Comparison of ENCODE assay signal across 29 cellular contexts in genomic region chr6:150895898-150896632, GRCh38. TPM values are rescaled to one million over a fixed set of nuclear protein-coding genes. Genes with fewer than 3 reads are reported as not detected.
DNase-seq lines count a peak whose midpoint lies in the region; ATAC-seq, FAIRE-seq and TF ChIP-seq lines count a peak whose summit lies in the region.
"Had no signal": no experiment of that assay in that cellular context is flagged by ENCODE, and none has a peak within 500 bp of the region (broad histone marks: within the 10 kb centered on the region; RNA-seq: fewer than 3 reads in every experiment).

No MANE protein-coding gene starts in this region.

- H3K9me1 ChIP-seq in IMR-90 (ENCODE audit: insufficient read depth, low read length) (peaks cover 12% of the 10 kb centered on the region), K562 (ENCODE audit: control insufficient read depth, insufficient read depth, low read length) (peaks cover 4% of the 10 kb centered on the region)

- no peak overlapping the region for H2BK120ac ChIP-seq in IMR-90 (ENCODE audit: low read depth, low read length)

- no peaks in the 10 kb centered on the region for H3K9me3 Mint-ChIP-seq in activated CD4-positive, alpha-beta memory T cell treated with anti-CD3 and anti-CD28 coated beads, Interleukin-2, amount 10 ng/mL, durations not matched to agents 7 days and 5 days
- no peaks in the 10 kb centered on the region for H3K9me3 Mint-ChIP-seq in activated CD4-positive, alpha-beta memory T cell treated with anti-CD3 and anti-CD28 coated beads for 36 hours
- H3K9me3 Mint-ChIP-seq in osteocyte (ENCODE audit: unreplicated experiment), result no peaks in the 10 kb centered on the region
- H3K9me3 Mint-ChIP-seq: activated naive CD8-positive, alpha-beta T cell treated with anti-CD3 and anti-CD28 coated beads, Interleukin-2, amount 50 U/mL, for 24 hours; IgD-negative memory B cell; naive B cell; stimulated activated naive B cell treated with anti-CD40 and anti-IgM and Interleukin-4, amounts not matched to agents 10 μg/mL and 1 μg/mL and 100 μg/mL, for 72 hours had no signal

- peaks cover 44 to 67% of the 10 kb centered on the region in 2 experiments for H3K79me1 ChIP-seq in IMR-90 (ENCODE audit: low read depth in 1 of 2, low read length in 2 of 2)

- TF ChIP-seq CTCF in IMR-90 (conservative IDR thresholded peaks at IDR 0.05; ENCODE audit: low read depth, low read length), result no peak
- no peak for TF ChIP-seq CTCF in K562 (IDR thresholded peaks at IDR 0.05 in 2 of 3, conservative IDR thresholded peaks at IDR 0.05 in 1 of 3; ENCODE audit: insufficient read depth in 2 of 3, low read depth in 1 of 3, low read length in 3 of 3)
- no peak for TF ChIP-seq CTCF in osteocyte (IDR thresholded peaks at IDR 0.05)
- no peak for TF ChIP-seq CTCF in right lobe of liver (IDR thresholded peaks at IDR 0.05)

- H3K9ac ChIP-seq in IMR-90 (ENCODE audit: low read depth, low read length) (no peak overlapping the region), K562 (ENCODE audit: insufficient read depth in 1 of 2, low read depth in 2 of 2, low read length in 2 of 2) (no peak overlapping the region)

- BruUV-seq in IMR-90 (replicated peaks; lab: Mats Ljungman, UMichigan), result no TSS peak
- BruUV-seq in K562 (replicated peaks; lab: Mats Ljungman, UMichigan), result no TSS peak

- H2BK15ac ChIP-seq in IMR-90 (ENCODE audit: low read depth, low read length), result no peak overlapping the region

- H2BK20ac ChIP-seq in IMR-90 (ENCODE audit: low read depth, low read length), result no peak overlapping the region

- H3K14ac ChIP-seq in IMR-90 (replicated peaks; ENCODE audit: low read depth, low read length), result no peak overlapping the region

- H2AFZ ChIP-seq in IMR-90 (replicated peaks; ENCODE audit: low read length, poor library complexity) (no peak overlapping the region), K562 (ENCODE audit: low read depth, low read length) (no peak overlapping the region)

- no peak overlapping the region for H2AK9ac ChIP-seq in IMR-90 (replicated peaks; ENCODE audit: low read depth, low read length, poor library complexity)

- peak overlapping the region; percentile 67 for H3K18ac ChIP-seq in IMR-90 (ENCODE audit: low read depth, low read length)

- TF ChIP-seq RAD21 in IMR-90 (IDR thresholded peaks at IDR 0.05; ENCODE audit: low read length) (no peak), K562 (CRISPR knock-in tag; conservative IDR thresholded peaks at IDR 0.05 in 1 of 2, IDR thresholded peaks at IDR 0.05 in 1 of 2) (no peak)

- no peak for ATAC-seq in IMR-90 (ENCODE audit: low read depth)
- no peak for ATAC-seq in K562
- no peak for ATAC-seq in GM21529 (IDR thresholded peaks at IDR 0.05; ENCODE audit: unreplicated experiment)
- no peak for ATAC-seq in right lobe of liver

- peaks cover 44% of the 10 kb centered on the region for H3K36me3 ChIP-seq in IMR-90 (ENCODE audit: control insufficient read depth, insufficient read depth, low read length)
- peaks cover 70% of the 10 kb centered on the region for H3K36me3 ChIP-seq in K562 (ENCODE audit: control insufficient read depth, insufficient read depth, low read length)
- no peaks in the 10 kb centered on the region for H3K36me3 ChIP-seq in right lobe of liver
- H3K36me3 ChIP-seq: ovary, suprapubic skin, uterus had no signal

- H3K27ac Mint-ChIP-seq in activated CD4-positive, alpha-beta memory T cell treated with anti-CD3 and anti-CD28 coated beads, Interleukin-2, amount 10 ng/mL, durations not matched to agents 7 days and 5 days, result peak overlapping the region; percentile 71
- H3K27ac Mint-ChIP-seq in activated CD4-positive, alpha-beta memory T cell treated with anti-CD3 and anti-CD28 coated beads for 36 hours, result no peak overlapping the region
- H3K27ac Mint-ChIP-seq in osteocyte (ENCODE audit: unreplicated experiment), result peak overlapping the region; percentile 88
- H3K27ac Mint-ChIP-seq: IgD-negative memory B cell; stimulated activated naive B cell treated with anti-CD40 and anti-IgM and Interleukin-4, amounts not matched to agents 10 μg/mL and 1 μg/mL and 100 μg/mL, for 72 hours had no signal

- H3K4ac ChIP-seq in IMR-90 (ENCODE audit: low read depth, low read length), result peak overlapping the region; percentile 20; the same call in 1 of the 2 replicates

- no peak overlapping the region for H2AK5ac ChIP-seq in IMR-90 (ENCODE audit: low read depth, low read length)

- TF ChIP-seq POLR2A in IMR-90 (IDR thresholded peaks at IDR 0.05; ENCODE audit: low read depth, low read length) (no peak), K562 (conservative IDR thresholded peaks at IDR 0.05) (no peak), right lobe of liver (IDR thresholded peaks at IDR 0.05) (no peak)

- intact Hi-C loops in activated CD4-positive, alpha-beta memory T cell treated with anti-CD3 and anti-CD28 coated beads for 36 hours (cut with micrococcal nuclease), result no loop called here
- intact Hi-C loops in IMR-90 (cut with micrococcal nuclease), result loop anchor here (10.0 kb wide), 1 partner anchor 169 kb away; no protein-coding TSS in a partner anchor
- intact Hi-C loops in K562 (cut with micrococcal nuclease), result no loop called here
- intact Hi-C loops in right lobe of liver (cut with DNase I), result loop anchor here (10.0 kb wide), 2 partner anchors 119 to 439 kb away; no protein-coding TSS in a partner anchor

- peak overlapping the region; percentile 33; the same call in 1 of the 2 replicates for H3K23ac ChIP-seq in IMR-90 (ENCODE audit: low read depth, low read length)

- H3K9me3 ChIP-seq in IMR-90 (ENCODE audit: control insufficient read depth, insufficient read depth, low read length) (no peaks in the 10 kb centered on the region), K562 (replicated peaks; ENCODE audit: control insufficient read depth, insufficient read depth, low read depth, low read length) (no peaks in the 10 kb centered on the region), right lobe of liver (no peaks in the 10 kb centered on the region)
- H3K9me3 ChIP-seq: BE2C, Caco-2, heart right ventricle, MG63, ovary, SJSA1, suprapubic skin, uterus had no signal

- peaks cover 24% of the 10 kb centered on the region for H3K36me3 Mint-ChIP-seq in activated CD4-positive, alpha-beta memory T cell treated with anti-CD3 and anti-CD28 coated beads, Interleukin-2, amount 10 ng/mL, durations not matched to agents 7 days and 5 days (ENCODE audit: low read depth)
- H3K36me3 Mint-ChIP-seq in activated CD4-positive, alpha-beta memory T cell treated with anti-CD3 and anti-CD28 coated beads for 36 hours, result peaks cover 45% of the 10 kb centered on the region
- peaks cover 15% of the 10 kb centered on the region for H3K36me3 Mint-ChIP-seq in osteocyte (ENCODE audit: unreplicated experiment)
- H3K36me3 Mint-ChIP-seq: naive B cell had no signal

- in situ Hi-C loops in IMR-90 (cut with MboI; ENCODE audit: low sequenced_read_pairs), result no loop called here
- in situ Hi-C loops in K562 (cut with MboI), result no loop called here

- H4K8ac ChIP-seq in IMR-90 (ENCODE audit: low read depth in 2 of 2, low read length in 2 of 2), result peak overlapping the region in 1 of 2 experiments; percentile 32; a peak in 2 of 4 replicates

- no peak for TF ChIP-seq EP300 in K562 (IDR thresholded peaks at IDR 0.05; ENCODE audit: low read length)

- H3K4me1 ChIP-seq in IMR-90 (ENCODE audit: control insufficient read depth, insufficient read depth, low read length), result peaks cover 13% of the 10 kb centered on the region
- H3K4me1 ChIP-seq in K562 (replicated peaks in 1 of 2; ENCODE audit: control insufficient read depth in 2 of 2, insufficient read depth in 2 of 2, low read length in 2 of 2), result peaks cover 8 to 19% of the 10 kb centered on the region in 2 experiments; a peak in 3 of 5 replicates
- no peaks in the 10 kb centered on the region for H3K4me1 ChIP-seq in right lobe of liver
- H3K4me1 ChIP-seq: Caco-2, uterus had no signal

- no peak overlapping the region for H3K4me2 ChIP-seq in IMR-90 (ENCODE audit: low read depth, low read length)
- H3K4me2 ChIP-seq in K562 (ENCODE audit: insufficient read depth, low read length), result no peak overlapping the region

- H2BK5ac ChIP-seq in IMR-90 (ENCODE audit: low read depth, low read length, poor library complexity, severe bottlenecking), result peak overlapping the region; percentile 55

- H3K56ac ChIP-seq in IMR-90 (ENCODE audit: extremely low read depth, insufficient read depth, low read length), result no peak overlapping the region

- CTCF ChIA-PET in activated CD4-positive, alpha-beta memory T cell treated with anti-CD3 and anti-CD28 coated beads, Interleukin-2, amount 10 ng/mL, durations not matched to agents 7 days and 5 days (lab: Charles Lee), result interaction anchor here (0.6 to 11.4 kb wide), 6 partner anchors 9 to 439 kb away, joined by 3 to 247 read pairs (median 6); no protein-coding TSS in a partner anchor
- CTCF ChIA-PET in activated CD4-positive, alpha-beta memory T cell treated with anti-CD3 and anti-CD28 coated beads for 36 hours (lab: Charles Lee), result interaction anchor here (1.5 to 2.5 kb wide), 2 partner anchors 11 to 428 kb away, joined by 3 to 17 read pairs; no protein-coding TSS in a partner anchor
- CTCF ChIA-PET in IMR-90 (lab: Yijun Ruan, JAX) (interaction anchor here (0.6 to 2.5 kb wide), 2 partner anchors 140 to 428 kb away, joined by 3 to 11 read pairs; no protein-coding TSS in a partner anchor), K562 (lab: Yijun Ruan, JAX; ENCODE audit: low intra/inter-chr PET ratio) (no interaction called here)

- H3K4me1 Mint-ChIP-seq in activated CD4-positive, alpha-beta memory T cell treated with anti-CD3 and anti-CD28 coated beads, Interleukin-2, amount 10 ng/mL, durations not matched to agents 7 days and 5 days, result peaks cover 55% of the 10 kb centered on the region
- peaks cover 28% of the 10 kb centered on the region for H3K4me1 Mint-ChIP-seq in activated CD4-positive, alpha-beta memory T cell treated with anti-CD3 and anti-CD28 coated beads for 36 hours (ENCODE audit: low read depth)
- H3K4me1 Mint-ChIP-seq in osteocyte (ENCODE audit: unreplicated experiment), result peaks cover 57% of the 10 kb centered on the region

- peaks cover 6% of the 10 kb centered on the region; the same call in 1 of the 3 replicates for H3K79me2 ChIP-seq in K562 (ENCODE audit: control insufficient read depth, insufficient read depth, low read length)

- no peak for DNase-seq in activated CD4-positive, alpha-beta memory T cell treated with anti-CD3 and anti-CD28 coated beads, Interleukin-2, amount 10 ng/mL, durations not matched to agents 7 days and 5 days
- DNase-seq in activated CD4-positive, alpha-beta memory T cell treated with anti-CD3 and anti-CD28 coated beads for 36 hours, result no peak
- DNase-seq in IMR-90 (no peak), K562 (ENCODE audit: extremely low read depth in 1 of 4, low spot score in 3 of 4) (no peak), osteocyte (ENCODE audit: extremely low spot score, unreplicated experiment) (no peak), DMS153 treated with DMSO at 0.1 percent for 48 hours (lab: John Stamatoyannopoulos, UW; ENCODE audit: unreplicated experiment) (no peak), right lobe of liver (no peak)
- DNase-seq: activated CD4-positive, alpha-beta T cell treated with anti-CD3 and anti-CD28 coated beads, Interleukin-2, amount 50 U/mL, for 1 hour; activated effector memory CD4-positive, alpha-beta T cell treated with anti-CD3 and anti-CD28 coated beads, Interleukin-2, amount 50 U/mL, for 16 hours; activated naive CD8-positive, alpha-beta T cell treated with anti-CD3 and anti-CD28 coated beads, Interleukin-2, amount 50 U/mL, for 24 hours; BE2C; Caco-2; effector CD4-positive, alpha-beta T cell; H7; heart right ventricle; naive B cell; NCI-H2081 treated with DMSO at 0.1 percent for 48 hours; NCI-H446; ovary; stimulated activated CD4-positive, alpha-beta T cell treated with anti-CD3 and anti-CD28 coated beads, Interleukin-4, amount 100 ng/mL, for 1 hour; stimulated activated naive B cell treated with anti-CD40 and anti-IgM and Interleukin-4, amounts not matched to agents 10 μg/mL and 1 μg/mL and 100 μg/mL, for 72 hours; uterus had no signal

- H4K20me1 ChIP-seq in IMR-90 (ENCODE audit: insufficient read depth, low read length) (peaks cover 7% of the 10 kb centered on the region), K562 (replicated peaks; ENCODE audit: control insufficient read depth, insufficient read depth, low read length) (peaks cover 9% of the 10 kb centered on the region; the same call in 1 of the 2 replicates)

- peak overlapping the region; percentile 31; the same call in 1 of the 2 replicates for H3K27ac ChIP-seq in IMR-90 (ENCODE audit: insufficient read depth, low read length)
- no peak overlapping the region for H3K27ac ChIP-seq in K562 (ENCODE audit: extremely low read depth, low read depth, low read length)
- H3K27ac ChIP-seq in right lobe of liver, result no peak overlapping the region
- H3K27ac ChIP-seq: ovary, SJSA1, suprapubic skin, uterus had no signal

- H3K27me3 Mint-ChIP-seq in activated CD4-positive, alpha-beta memory T cell treated with anti-CD3 and anti-CD28 coated beads, Interleukin-2, amount 10 ng/mL, durations not matched to agents 7 days and 5 days, result no peaks in the 10 kb centered on the region
- H3K27me3 Mint-ChIP-seq in activated CD4-positive, alpha-beta memory T cell treated with anti-CD3 and anti-CD28 coated beads for 36 hours, result no peaks in the 10 kb centered on the region
- no peaks in the 10 kb centered on the region for H3K27me3 Mint-ChIP-seq in osteocyte (ENCODE audit: unreplicated experiment)
- H3K27me3 Mint-ChIP-seq: activated naive CD8-positive, alpha-beta T cell treated with anti-CD3 and anti-CD28 coated beads, Interleukin-2, amount 50 U/mL, for 24 hours; IgD-negative memory B cell; naive B cell; stimulated activated naive B cell treated with anti-CD40 and anti-IgM and Interleukin-4, amounts not matched to agents 10 μg/mL and 1 μg/mL and 100 μg/mL, for 72 hours had no signal

- H4K91ac ChIP-seq in IMR-90 (ENCODE audit: insufficient read depth, low read depth, low read length), result no peak overlapping the region

- POLR2A ChIA-PET in activated CD4-positive, alpha-beta memory T cell treated with anti-CD3 and anti-CD28 coated beads, Interleukin-2, amount 10 ng/mL, durations not matched to agents 7 days and 5 days (lab: Charles Lee), result no interaction called here
- POLR2A ChIA-PET in activated CD4-positive, alpha-beta memory T cell treated with anti-CD3 and anti-CD28 coated beads for 36 hours (lab: Charles Lee), result no interaction called here
- POLR2A ChIA-PET in IMR-90 (lab: Charles Lee; ENCODE audit: unreplicated experiment), result interaction anchor here (0.6 kb wide), 1 partner anchor 14 kb away, joined by 3 read pairs; no protein-coding TSS in a partner anchor
- POLR2A ChIA-PET in K562 (lab: Yijun Ruan, JAX), result interaction anchor here (1.5 kb wide), 1 partner anchor 10 kb away, joined by 4 read pairs; no protein-coding TSS in a partner anchor

- WGBS in IMR-90 (ENCODE audit: extremely low coverage in 2 of 2, insufficient read length in 1 of 2), 2 experiments, result no CpG with 5 or more reads among the region's 4 CpGs
- 47% methylated on average over 4 of the region's 4 CpGs for WGBS in K562 (ENCODE audit: insufficient coverage, low coverage, missing lambda C conversion rate)
- 49% methylated on average over 3 of the region's 4 CpGs for WGBS in right lobe of liver (ENCODE audit: insufficient coverage, low coverage, low lambda C conversion rate, missing lambda C conversion rate)

- H3K4me3 ChIP-seq in IMR-90 (ENCODE audit: insufficient read depth, low read depth, low read length), result no peak overlapping the region
- no peak overlapping the region for H3K4me3 ChIP-seq in K562
- no peak overlapping the region for H3K4me3 ChIP-seq in right lobe of liver
- H3K4me3 ChIP-seq: MG63, ovary, SJSA1, suprapubic skin, uterus had no signal

- no peak for FAIRE-seq in K562 (lab: Jason Lieb, UNC)
- FAIRE-seq: GM12892, RCC 7860 had no signal

- dilution Hi-C loops in IMR-90 (cut with HindIII; ENCODE audit: low sequenced_read_pairs, unreplicated experiment), result no loop called here

- no peaks in the 10 kb centered on the region for H3K27me3 ChIP-seq in IMR-90 (ENCODE audit: control insufficient read depth, insufficient read depth, low read length)
- H3K27me3 ChIP-seq in K562 (ENCODE audit: control insufficient read depth in 2 of 2, insufficient read depth in 2 of 2, low read length in 2 of 2), result no peaks in the 10 kb centered on the region
- H3K27me3 ChIP-seq in right lobe of liver, result no peaks in the 10 kb centered on the region
- H3K27me3 ChIP-seq: BE2C, heart right ventricle, MG63, ovary, SJSA1, suprapubic skin, uterus had no signal

- no peak overlapping the region for H3K4me3 Mint-ChIP-seq in activated CD4-positive, alpha-beta memory T cell treated with anti-CD3 and anti-CD28 coated beads, Interleukin-2, amount 10 ng/mL, durations not matched to agents 7 days and 5 days
- H3K4me3 Mint-ChIP-seq in activated CD4-positive, alpha-beta memory T cell treated with anti-CD3 and anti-CD28 coated beads for 36 hours, result no peak overlapping the region
- H3K4me3 Mint-ChIP-seq in osteocyte (ENCODE audit: unreplicated experiment), result no peak overlapping the region
- H3K4me3 Mint-ChIP-seq: activated naive CD8-positive, alpha-beta T cell treated with anti-CD3 and anti-CD28 coated beads, Interleukin-2, amount 50 U/mL, for 24 hours; naive B cell; stimulated activated naive B cell treated with anti-CD40 and anti-IgM and Interleukin-4, amounts not matched to agents 10 μg/mL and 1 μg/mL and 100 μg/mL, for 72 hours had no signal

- peak overlapping the region; percentile 27 for H4K5ac ChIP-seq in IMR-90 (ENCODE audit: low read depth, low read length)

RNA-seq across cellular contexts. Expression of gene MTHFD1L, which starts 30.6 kb away (rescaled TPM):
- total RNA-seq in activated CD4-positive, alpha-beta memory T cell treated with anti-CD3 and anti-CD28 coated beads, Interleukin-2, amount 10 ng/mL, durations not matched to agents 7 days and 5 days, result 10 to 100 TPM; 51.6 to 54.6 TPM
- 100 to 1,000 TPM; 115 to 119 TPM for total RNA-seq in activated CD4-positive, alpha-beta memory T cell treated with anti-CD3 and anti-CD28 coated beads for 36 hours
- total RNA-seq in IMR-90 (2012; rRNA removed) (53.2 and 53.9 TPM in 2 replicates), K562 (2014; rRNA removed) (36.0 and 36.9 TPM in 2 replicates), K562 (2014; rRNA removed; fragmentation: Illumina TruSeq; extraction: Trizol) (63.0 and 85.9 TPM in 2 replicates), K562 (2015; rRNA removed; fragmentation: Illumina TruSeq; extraction: Trizol) (22.9 and 24.0 TPM in 2 replicates), K562 (2021) (118 and 128 TPM in 2 replicates), osteocyte (63.2 and 67.0 TPM in 2 replicates), right lobe of liver (10 to 100 TPM in 1 of 6 experiments, 1 to 10 TPM in 5; 1.7 to 11.5 (median 4.9) TPM)
- polyA plus RNA-seq in IMR-90 (2012; rRNA removed) (39.0 and 43.5 TPM in 2 replicates), K562 (2011; rRNA removed) (77.7 and 80.6 TPM in 2 replicates), K562 (2014; fragmentation: Illumina TruSeq; extraction: Trizol) (65.5 and 68.2 TPM in 2 replicates), K562 (2014; fragmentation: Nextera tagmentation; extraction: Ambion mirVana) (10 to 100 TPM; 20.9 to 27.7 TPM), K562 (2014; rRNA removed) (61.0 and 61.8 TPM in 2 replicates)
- 21.0 and 28.9 TPM in 2 replicates for polyA plus RNA-seq in IMR-90 (2012; cell fraction: cytosol; rRNA removed)
- 25.2 and 89.7 TPM in 2 replicates for polyA plus RNA-seq in IMR-90 (2012; cell fraction: nucleus; rRNA removed; ENCODE audit: low replicate concordance)
- total RNA-seq in K562 (2011; cell fraction: chromatin; rRNA removed; ENCODE audit: low replicate concordance), result 162 and 229 TPM in 2 replicates
- 68.4 and 78.3 TPM in 2 replicates for total RNA-seq in K562 (2011; cell fraction: nucleolus; rRNA removed)
- total RNA-seq in K562 (2011; cell fraction: nucleoplasm; rRNA removed), result 96.0 and 99.6 TPM in 2 replicates
- polyA plus RNA-seq in K562 (2011; cell fraction: cytosol; rRNA removed), result 23.3 and 44.4 TPM in 2 replicates
- polyA plus RNA-seq in K562 (2011; cell fraction: nucleus; rRNA removed), result 34.2 and 46.5 TPM in 2 replicates
- 47.8 and 100 TPM in 2 replicates for polyA plus RNA-seq in K562 (2012)
- polyA minus RNA-seq in K562 (2011; rRNA and poly(A)+ RNA removed), result 78.9 and 99.3 TPM in 2 replicates
- 48.1 and 48.5 TPM in 2 replicates for polyA minus RNA-seq in K562 (2011; cell fraction: cytosol; rRNA and poly(A)+ RNA removed)
- 38.1 and 74.5 TPM in 2 replicates for polyA minus RNA-seq in K562 (2011; cell fraction: nucleus; rRNA and poly(A)+ RNA removed)

Comparison
In these comparisons a context has a peak if more than half of its experiments do, and no peak if none do; other contexts are left out.
1. POLR2A ChIA-PET loops: an anchor here in IMR-90 (0.6 kb wide) and K562 (1.5 kb wide); none called in activated CD4-positive, alpha-beta memory T cell treated with anti-CD3 and anti-CD28 coated beads, Interleukin-2, amount 10 ng/mL, durations not matched to agents 7 days and 5 days and activated CD4-positive, alpha-beta memory T cell treated with anti-CD3 and anti-CD28 coated beads for 36 hours.
2. intact Hi-C loops: an anchor here in IMR-90 (10.0 kb wide) and right lobe of liver (10.0 kb wide); none called in activated CD4-positive, alpha-beta memory T cell treated with anti-CD3 and anti-CD28 coated beads for 36 hours and K562.